1 cellular context compared by ENCODE assay signal in genomic region chr14:21095430-21096205, GRCh38.
A peak's percentile ranks its signal among the peaks of the same experiment; 100 is the strongest.
TF ChIP-seq lines count a peak whose summit lies in the region.

No MANE protein-coding gene starts in this region.

TF ChIP-seq in HepG2, 621 proteins besides CTCF, POLR2A, EP300 and RAD21 (continued from another document and continues in another):
- no peak for TF ChIP-seq ZNF770 (CRISPR knock-in tag; IDR thresholded peaks at IDR 0.05)
- TF ChIP-seq EHMT2 (IDR thresholded peaks at IDR 0.05; ENCODE audit: borderline replicate concordance, low read depth, low read length) = peak; percentile 84; the same call in 1 of the 2 replicates
- TF ChIP-seq ZNF780A (CRISPR knock-in tag; IDR thresholded peaks at IDR 0.05) = no peak
- TF ChIP-seq MNT (IDR thresholded peaks at IDR 0.05) = no peak
- TF ChIP-seq ZBTB49 (CRISPR knock-in tag; IDR thresholded peaks at IDR 0.05; ENCODE audit: borderline replicate concordance) = 0 out of 2 replicates have a peak, but pooled peaks have one; percentile 34
- no peak for TF ChIP-seq SMYD3 (CRISPR knock-in tag; IDR thresholded peaks at IDR 0.05)
- no peak for TF ChIP-seq ZNF460 (CRISPR knock-in tag; IDR thresholded peaks at IDR 0.05; ENCODE audit: borderline replicate concordance)
- TF ChIP-seq AKNA (CRISPR knock-in tag; IDR thresholded peaks at IDR 0.05; ENCODE audit: borderline replicate concordance) = no peak
- no peak for TF ChIP-seq GLI4 (CRISPR knock-in tag; IDR thresholded peaks at IDR 0.05; ENCODE audit: borderline replicate concordance)
- TF ChIP-seq POGZ (CRISPR knock-in tag; IDR thresholded peaks at IDR 0.05) = no peak
- TF ChIP-seq ZNF333 (CRISPR knock-in tag; IDR thresholded peaks at IDR 0.05; ENCODE audit: borderline replicate concordance) = no peak
- TF ChIP-seq ZNF350 (CRISPR knock-in tag; IDR thresholded peaks at IDR 0.05; ENCODE audit: borderline replicate concordance, low read depth) = no peak
- no peak for TF ChIP-seq BORCS8-MEF2B (CRISPR knock-in tag; IDR thresholded peaks at IDR 0.05)
- peak; percentile 97 for TF ChIP-seq ZNF574 (CRISPR knock-in tag; IDR thresholded peaks at IDR 0.05)
- TF ChIP-seq SALL2 (CRISPR knock-in tag; IDR thresholded peaks at IDR 0.05) = no peak
- no peak for TF ChIP-seq ZNF761 (CRISPR knock-in tag; conservative IDR thresholded peaks at IDR 0.05)
- TF ChIP-seq ZSCAN12 (CRISPR knock-in tag; IDR thresholded peaks at IDR 0.05) = 0 out of 2 replicates have a peak, but pooled peaks have one; percentile 64
- no peak for TF ChIP-seq MYNN (CRISPR knock-in tag; IDR thresholded peaks at IDR 0.05; ENCODE audit: low read depth)
- no peak for TF ChIP-seq ZFP82 (CRISPR knock-in tag; IDR thresholded peaks at IDR 0.05; ENCODE audit: borderline replicate concordance)
- no peak for TF ChIP-seq ATF1 (CRISPR knock-in tag; IDR thresholded peaks at IDR 0.05)
- no peak for TF ChIP-seq MLX (CRISPR knock-in tag; IDR thresholded peaks at IDR 0.05)
- TF ChIP-seq ZBTB4 (CRISPR knock-in tag; IDR thresholded peaks at IDR 0.05; ENCODE audit: borderline replicate concordance) = no peak
- peak; percentile 23; the same call in 1 of the 2 replicates for TF ChIP-seq PATZ1 (CRISPR knock-in tag; IDR thresholded peaks at IDR 0.05)
- no peak for TF ChIP-seq NONO (IDR thresholded peaks at IDR 0.05)
- TF ChIP-seq NONO (CRISPR knock-in tag; conservative IDR thresholded peaks at IDR 0.05) = no peak
- no peak for TF ChIP-seq PHF5A (CRISPR knock-in tag; IDR thresholded peaks at IDR 0.05; ENCODE audit: low read depth, unreplicated experiment)
- no peak for TF ChIP-seq ZNF564 (CRISPR knock-in tag; IDR thresholded peaks at IDR 0.05)
- TF ChIP-seq FOXC1 (CRISPR knock-in tag; IDR thresholded peaks at IDR 0.05; ENCODE audit: borderline replicate concordance) = no peak
- TF ChIP-seq NAIF1 (CRISPR knock-in tag; IDR thresholded peaks at IDR 0.05; ENCODE audit: borderline replicate concordance) = no peak
- TF ChIP-seq SMC3 (IDR thresholded peaks at IDR 0.05; ENCODE audit: low read length) = no peak
- 0 out of 2 replicates have a peak, but pooled peaks have one; percentile 27 for TF ChIP-seq ZNF367 (CRISPR knock-in tag; IDR thresholded peaks at IDR 0.05; ENCODE audit: borderline replicate concordance)
- no peak for TF ChIP-seq ZNF282 (IDR thresholded peaks at IDR 0.05; ENCODE audit: partially characterized antibody)
- TF ChIP-seq PTBP1 (IDR thresholded peaks at IDR 0.05; ENCODE audit: low read depth, low read length, poor library complexity, severe bottlenecking) = no peak
- TF ChIP-seq KLF16 (CRISPR knock-in tag; IDR thresholded peaks at IDR 0.05) = peak in 1 of 2 experiments; percentile 68; a peak in 1 of 4 replicates
